ENCODE assay signal across 30 cellular contexts in genomic region chr2:176555781-176556180, GRCh38.
"Had no signal": no experiment of that assay in that cellular context is flagged by ENCODE, and none has a peak within 500 bp of the region (broad histone marks: within the 10 kb centered on the region; RNA-seq: fewer than 3 reads in every experiment).

No MANE protein-coding gene starts in this region.

- H3K27ac ChIP-seq: adrenal gland, body of pancreas, cardiac muscle cell, colonic mucosa, dorsolateral prefrontal cortex, heart right ventricle, left lung, lower lobe of right lung, suprapubic skin, tibial artery had no signal

- DNase-seq: activated CD4-positive, alpha-beta T cell treated with anti-CD3 and anti-CD28 coated beads for 48 hours; activated CD4-positive, alpha-beta T cell treated with anti-CD3 and anti-CD28 coated beads, Interleukin-2, amount 50 U/mL, for 48 hours; activated CD8-positive, alpha-beta memory T cell treated with anti-CD3 and anti-CD28 coated beads, Interleukin-2, amount 50 U/mL, for 4 hours; activated effector memory CD4-positive, alpha-beta T cell treated with anti-CD3 and anti-CD28 coated beads, Interleukin-2, amount 50 U/mL, for 16 hours; activated naive CD4-positive, alpha-beta T cell treated with anti-CD3 and anti-CD28 coated beads for 36 hours; activated naive CD8-positive, alpha-beta T cell treated with anti-CD3 and anti-CD28 coated beads for 36 hours; activated T-cell treated with anti-CD3 and anti-CD28 coated beads, Interleukin-2, amount 50 U/mL, for 1 hour; adrenal gland; aorta; cerebellar nuclear complex; colonic mucosa; dorsolateral prefrontal cortex; effector memory CD4-positive, alpha-beta T cell; heart right ventricle; kidney glomerular epithelial cell; left lung; lower lobe of right lung; mesendoderm; right cardiac atrium; stimulated activated CD4-positive, alpha-beta T cell treated with anti-CD3 and anti-CD28 coated beads, Interleukin-15, amount 100 ng/mL, for 24 hours; stimulated activated CD4-positive, alpha-beta T cell treated with anti-CD3 and anti-CD28 coated beads, Interleukin-2, amount 100 ng/mL, for 24 hours; stimulated activated naive CD4-positive, alpha-beta T cell; tibial artery had no signal

- ATAC-seq: activated CD4-positive, CD25-positive, alpha-beta regulatory T cell treated with anti-CD3 and anti-CD28 coated beads, Interleukin-2, amount 50 U/mL, for 24 hours; body of pancreas; heart right ventricle; left lung; lower lobe of right lung; natural killer cell treated with Interleukin-12 subunit alpha and Interleukin-12 subunit beta and Interleukin-15 and Interleukin-18, amount 100 ng/mL, for 72 hours; right cardiac atrium had no signal

- H3K36me3 ChIP-seq: adrenal gland, cardiac muscle cell, colonic mucosa, heart right ventricle, left lung, lower lobe of right lung, suprapubic skin, tibial artery had no signal

- H3K4me1 ChIP-seq: colonic mucosa had no signal

- H3K4me3 Mint-ChIP-seq: activated naive CD4-positive, alpha-beta T cell treated with anti-CD3 and anti-CD28 coated beads for 36 hours; activated naive CD8-positive, alpha-beta T cell treated with anti-CD3 and anti-CD28 coated beads for 36 hours; activated T-helper 1 cell treated with anti-CD3 and anti-CD28 coated beads, Interleukin-12 subunit alpha, Interleukin-12 subunit beta, Interleukin-2, Interleukin-4 antibody, amounts not matched to agents 30 ng/mL and 10 ng/mL and 1 ng/mL, durations not matched to agents 14 hours and 24 hours and 36 hours; natural killer cell treated with Interleukin-12 subunit alpha and Interleukin-12 subunit beta and Interleukin-15 and Interleukin-18, amount 100 ng/mL, for 72 hours; T-helper 2 cell treated with Interferon-gamma antibody and Interleukin-4, amounts not matched to agents 5 μg/mL and 100 μg/mL, for 36 hours had no signal

- H3K9me3 ChIP-seq: adrenal gland, body of pancreas, colonic mucosa, heart right ventricle, left lung, lower lobe of right lung, suprapubic skin, tibial artery had no signal

- H3K4me3 ChIP-seq: adrenal gland, body of pancreas, cardiac muscle cell, colonic mucosa, dorsolateral prefrontal cortex, heart right ventricle, left lung, lower lobe of right lung, suprapubic skin, tibial artery had no signal

- H3K27ac Mint-ChIP-seq: activated naive CD4-positive, alpha-beta T cell treated with anti-CD3 and anti-CD28 coated beads for 36 hours; activated naive CD8-positive, alpha-beta T cell treated with anti-CD3 and anti-CD28 coated beads for 36 hours; activated T-helper 1 cell treated with anti-CD3 and anti-CD28 coated beads, Interleukin-12 subunit alpha, Interleukin-12 subunit beta, Interleukin-2, Interleukin-4 antibody, amounts not matched to agents 30 ng/mL and 10 ng/mL and 1 ng/mL, durations not matched to agents 14 hours and 24 hours and 36 hours; natural killer cell treated with Interleukin-12 subunit alpha and Interleukin-12 subunit beta and Interleukin-15 and Interleukin-18, amount 100 ng/mL, for 72 hours; T-helper 2 cell treated with Interferon-gamma antibody and Interleukin-4, amounts not matched to agents 5 μg/mL and 100 μg/mL, for 36 hours had no signal

- H3K36me3 Mint-ChIP-seq: activated naive CD8-positive, alpha-beta T cell treated with anti-CD3 and anti-CD28 coated beads for 36 hours; natural killer cell treated with Interleukin-12 subunit alpha and Interleukin-12 subunit beta and Interleukin-15 and Interleukin-18, amount 100 ng/mL, for 72 hours had no signal

- H3K27me3 ChIP-seq: adrenal gland, colonic mucosa had no signal

- H3K9me3 Mint-ChIP-seq: activated naive CD4-positive, alpha-beta T cell treated with anti-CD3 and anti-CD28 coated beads for 36 hours; activated naive CD8-positive, alpha-beta T cell treated with anti-CD3 and anti-CD28 coated beads for 36 hours; activated T-helper 1 cell treated with anti-CD3 and anti-CD28 coated beads, Interleukin-12 subunit alpha, Interleukin-12 subunit beta, Interleukin-2, Interleukin-4 antibody, amounts not matched to agents 30 ng/mL and 10 ng/mL and 1 ng/mL, durations not matched to agents 14 hours and 24 hours and 36 hours; natural killer cell treated with Interleukin-12 subunit alpha and Interleukin-12 subunit beta and Interleukin-15 and Interleukin-18, amount 100 ng/mL, for 72 hours; T-helper 2 cell treated with Interferon-gamma antibody and Interleukin-4, amounts not matched to agents 5 μg/mL and 100 μg/mL, for 36 hours had no signal
